22 cellular contexts compared by ENCODE assay signal in genomic region chr14:79275367-79275655, GRCh38.
"Had no signal": no experiment of that assay in that cellular context is flagged by ENCODE, and none has a peak within 500 bp of the region (broad histone marks: within the 10 kb centered on the region; RNA-seq: fewer than 3 reads in every experiment).

No MANE protein-coding gene starts in this region.

- H3K27ac ChIP-seq: esophagus squamous epithelium, left lung, neutrophil, spleen, tibial artery, upper lobe of left lung, vagina had no signal

- H3K9me3 Mint-ChIP-seq: dendritic cell treated with granulocyte-macrophage colony-stimulating factor and Interleukin-4, amounts not matched to agents 40 ng/mL and 50 ng/mL, for 4 days; stimulated activated naive CD8-positive, alpha-beta T cell treated with anti-CD3 and anti-CD28 coated beads, Interleukin-15, Interleukin-2, amounts not matched to agents 100 ng/mL and 50 ng/mL, for 24 hours had no signal

- DNase-seq: effector memory CD8-positive, alpha-beta T cell; esophagus squamous epithelium; foreskin fibroblast; immature natural killer cell; left lung; mesenchymal stem cell; midbrain; posterior cingulate gyrus; spleen; stimulated activated CD4-positive, alpha-beta T cell treated with anti-CD3 and anti-CD28 coated beads, Interleukin-15, amount 100 ng/mL, for 24 hours; stimulated activated CD4-positive, alpha-beta T cell treated with anti-CD3 and anti-CD28 coated beads, Interleukin-1b, Interleukin-23, amount 100 ng/mL, for 48 hours; stimulated activated CD4-positive, alpha-beta T cell treated with anti-CD3 and anti-CD28 coated beads, Interleukin-4, amount 100 ng/mL, for 24 hours; tibial artery; upper lobe of left lung had no signal

- H3K27me3 ChIP-seq: vagina had no signal

- H3K9me3 ChIP-seq: esophagus squamous epithelium, left lung, neutrophil, spleen, tibial artery, upper lobe of left lung, vagina had no signal

- H3K4me3 ChIP-seq: esophagus squamous epithelium, left lung, lung, spleen, tibial artery, upper lobe of left lung, vagina had no signal

- H3K4me1 Mint-ChIP-seq: immature natural killer cell; stimulated activated memory B cell treated with anti-CD40 and anti-IgM and Interleukin-4, amounts not matched to agents 10 μg/mL and 1 μg/mL and 100 μg/mL, for 72 hours had no signal

- H3K36me3 ChIP-seq: esophagus squamous epithelium, left lung, neutrophil, spleen, tibial artery, upper lobe of left lung, vagina had no signal

- H3K27ac Mint-ChIP-seq: dendritic cell treated with granulocyte-macrophage colony-stimulating factor and Interleukin-4, amounts not matched to agents 40 ng/mL and 50 ng/mL, for 4 days; effector memory CD8-positive, alpha-beta T cell; immature natural killer cell; natural killer cell treated with Interleukin-12 subunit alpha and Interleukin-12 subunit beta and Interleukin-15 and Interleukin-18, amount 100 ng/mL, for 72 hours; stimulated activated memory B cell treated with anti-CD40 and anti-IgM and Interleukin-4, amounts not matched to agents 10 μg/mL and 1 μg/mL and 100 μg/mL, for 72 hours; stimulated activated naive CD8-positive, alpha-beta T cell treated with anti-CD3 and anti-CD28 coated beads, Interleukin-15, Interleukin-2, amounts not matched to agents 100 ng/mL and 50 ng/mL, for 24 hours had no signal

- ATAC-seq: effector memory CD8-positive, alpha-beta T cell; left lung; natural killer cell treated with Interleukin-12 subunit alpha and Interleukin-12 subunit beta and Interleukin-15 and Interleukin-18, amount 100 ng/mL, for 72 hours; sciatic nerve; stimulated activated memory B cell treated with anti-CD40 and anti-IgM and Interleukin-4, amounts not matched to agents 10 μg/mL and 1 μg/mL and 100 μg/mL, for 72 hours had no signal

- H3K4me3 Mint-ChIP-seq: dendritic cell treated with granulocyte-macrophage colony-stimulating factor and Interleukin-4, amounts not matched to agents 40 ng/mL and 50 ng/mL, for 4 days; effector memory CD8-positive, alpha-beta T cell; immature natural killer cell; natural killer cell treated with Interleukin-12 subunit alpha and Interleukin-12 subunit beta and Interleukin-15 and Interleukin-18, amount 100 ng/mL, for 72 hours; stimulated activated memory B cell treated with anti-CD40 and anti-IgM and Interleukin-4, amounts not matched to agents 10 μg/mL and 1 μg/mL and 100 μg/mL, for 72 hours; stimulated activated naive CD8-positive, alpha-beta T cell treated with anti-CD3 and anti-CD28 coated beads, Interleukin-15, Interleukin-2, amounts not matched to agents 100 ng/mL and 50 ng/mL, for 24 hours had no signal

- H3K36me3 Mint-ChIP-seq: stimulated activated memory B cell treated with anti-CD40 and anti-IgM and Interleukin-4, amounts not matched to agents 10 μg/mL and 1 μg/mL and 100 μg/mL, for 72 hours had no signal
